Comparison of ENCODE assay signal across 8 cellular contexts in the genomic region with DNA sequence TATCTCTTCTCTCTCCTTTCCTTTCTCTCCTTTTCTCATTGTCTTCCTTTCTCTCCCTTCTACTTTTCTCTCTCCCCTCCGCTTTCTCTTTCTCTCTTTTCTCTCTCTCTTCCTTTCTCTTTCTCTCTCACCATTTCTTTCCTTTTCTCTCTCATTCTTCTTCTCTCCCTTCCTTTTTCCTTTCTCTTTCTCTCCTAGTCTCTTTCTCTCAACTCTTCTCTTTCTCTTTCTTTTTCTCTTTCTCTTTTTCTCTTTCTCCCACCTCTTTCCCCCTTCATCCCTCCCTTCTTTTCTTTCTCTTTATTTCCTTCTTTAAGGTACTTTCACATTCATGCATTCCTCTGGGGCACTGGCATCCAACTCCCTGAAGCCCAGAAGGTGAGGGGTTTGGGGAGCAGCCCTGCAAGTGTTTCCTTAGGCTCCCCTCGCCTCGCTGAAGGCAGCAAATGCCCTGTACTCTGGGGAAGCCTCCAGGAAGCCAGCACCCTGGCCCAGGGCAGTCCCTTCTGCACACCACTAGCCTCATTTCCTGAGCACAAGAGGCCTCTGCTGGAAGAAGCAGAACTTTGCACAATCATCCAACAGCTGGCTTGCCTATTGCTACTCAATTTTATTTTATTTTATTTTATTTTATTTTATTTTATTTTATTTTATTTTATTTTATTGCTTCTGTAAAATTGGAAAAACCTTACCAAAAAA.
DNase-seq lines count a peak whose midpoint lies in the region; ATAC-seq and TF ChIP-seq lines count a peak whose summit lies in the region.

No MANE protein-coding gene starts in this region.

- H3K4me3 Mint-ChIP-seq in naive thymus-derived CD4-positive, alpha-beta T cell, result peak overlapping the region in 8 of 10 donors; percentile 29 to 92 (median 62)

- no peak overlapping the region for H3K27ac ChIP-seq in naive thymus-derived CD4-positive, alpha-beta T cell (ENCODE audit: low read depth, low read length)
- no peak overlapping the region for H3K27ac ChIP-seq in PC-9

- POLR2A ChIA-PET in naive thymus-derived CD4-positive, alpha-beta T cell (lab: Charles Lee), result interaction anchor here (0.6 to 1.6 kb wide), 3 partner anchors 136 to 477 kb away, joined by 3 read pairs; partner anchors contain the start of gene MANBA
- POLR2A ChIA-PET in PC-9 (lab: Charles Lee; ENCODE audit: unreplicated experiment), result no interaction called here

- TF ChIP-seq CTCF in GM12872 (IDR thresholded peaks at IDR 0.05; ENCODE audit: insufficient read depth, low read depth, low read length) (peak; percentile 56), PC-9 (conservative IDR thresholded peaks at IDR 0.05) (no peak)

- no peaks in the 10 kb centered on the region for H3K27me3 Mint-ChIP-seq in naive thymus-derived CD4-positive, alpha-beta T cell

- H3K9me3 Mint-ChIP-seq in naive thymus-derived CD4-positive, alpha-beta T cell, result peaks cover 0 to 2% (median 0%) of the 10 kb centered on the region in 11 donors

- H2AFZ ChIP-seq in PC-9, result no peak overlapping the region

- ATAC-seq in GM21619 (IDR thresholded peaks at IDR 0.05; ENCODE audit: unreplicated experiment), result peak; percentile 95
- ATAC-seq in naive thymus-derived CD4-positive, alpha-beta T cell, result peak; percentile 92

- no peaks in the 10 kb centered on the region for H3K36me3 ChIP-seq in naive thymus-derived CD4-positive, alpha-beta T cell (ENCODE audit: control insufficient read depth in 2 of 3, insufficient read depth in 3 of 3, low read length in 3 of 3)
- H3K36me3 ChIP-seq in PC-9 (ENCODE audit: low read depth), result no peaks in the 10 kb centered on the region

- peaks cover 17 to 89% (median 58%) of the 10 kb centered on the region in 7 donors for H3K4me1 Mint-ChIP-seq in naive thymus-derived CD4-positive, alpha-beta T cell

- H3K36me3 Mint-ChIP-seq in naive thymus-derived CD4-positive, alpha-beta T cell, result no peaks in the 10 kb centered on the region

- BruUV-seq in PC-9 (replicated peaks; lab: Mats Ljungman, UMichigan), result no TSS peak

- H3K79me2 ChIP-seq in PC-9 (ENCODE audit: low read depth), result no peaks in the 10 kb centered on the region

- peak overlapping the region; percentile 35 for H3K4me3 ChIP-seq in naive thymus-derived CD4-positive, alpha-beta T cell (ENCODE audit: low read length)
- no peak overlapping the region for H3K4me3 ChIP-seq in PC-9

- H4K20me1 ChIP-seq in PC-9 (ENCODE audit: insufficient read depth), result no peaks in the 10 kb centered on the region

- H3K4me2 ChIP-seq in PC-9, result no peak overlapping the region

- peak overlapping the region in 7 of 9 donors; percentile 75 to 93 (median 79) for H3K27ac Mint-ChIP-seq in naive thymus-derived CD4-positive, alpha-beta T cell

- intact Hi-C loops in naive thymus-derived CD4-positive, alpha-beta T cell (cut with micrococcal nuclease), result loop anchor here (1.0 to 2.0 kb wide), 12 partner anchors 12 to 473 kb away; partner anchors contain the start of genes BDH2 (in 1 of the 2), NFKB1 (in 1 of the 2) and SLC39A8 (in 1 of the 2)
- intact Hi-C loops in PC-9 (cut with micrococcal nuclease; ENCODE audit: unreplicated experiment), result loop anchor here (10.0 kb wide), 2 partner anchors 169 to 191 kb away; no protein-coding TSS in a partner anchor

- peaks cover 29% of the 10 kb centered on the region for H3F3A ChIP-seq in PC-9 (ENCODE audit: insufficient read depth, low read depth)

- H3K9me2 ChIP-seq in PC-9 (ENCODE audit: insufficient read depth), result no peaks in the 10 kb centered on the region

- H3K27me3 ChIP-seq in naive thymus-derived CD4-positive, alpha-beta T cell (ENCODE audit: control insufficient read depth in 2 of 2, insufficient read depth in 2 of 2, low read length in 2 of 2), result no peaks in the 10 kb centered on the region
- H3K27me3 ChIP-seq in PC-9 (ENCODE audit: insufficient read depth, low read depth), result no peaks in the 10 kb centered on the region

- CTCF ChIA-PET in naive thymus-derived CD4-positive, alpha-beta T cell (lab: Charles Lee), result interaction anchor here (0.6 to 4.4 kb wide), 16 partner anchors 9 to 384 kb away, joined by 3 to 32 read pairs (median 4); no protein-coding TSS in a partner anchor
- CTCF ChIA-PET in PC-9 (lab: Charles Lee), result no interaction called here

- DNase-seq in HuH-7 (ENCODE audit: low spot score) (peak; percentile 30), iPS-NIHi11 (ENCODE audit: low spot score) (no peak), PC-9 (no peak)
- DNase-seq in activated CD4-positive, CD25-positive, alpha-beta regulatory T cell (lab: John Stamatoyannopoulos, UW), result peak in 3 of 4 experiments; percentile 3 to 21 (median 14)
- DNase-seq in effector CD8-positive, alpha-beta T cell (lab: John Stamatoyannopoulos, UW), result peak; percentile 14
- peak; percentile 26 to 80 (median 66) for DNase-seq in naive thymus-derived CD4-positive, alpha-beta T cell

- peaks cover 14 to 26% of the 10 kb centered on the region in 2 donors for H3K4me1 ChIP-seq in naive thymus-derived CD4-positive, alpha-beta T cell (ENCODE audit: control insufficient read depth in 2 of 2, insufficient read depth in 2 of 2, low read length in 2 of 2)
- peaks cover 44% of the 10 kb centered on the region for H3K4me1 ChIP-seq in PC-9 (replicated peaks; ENCODE audit: insufficient read depth)

- H3K9me3 ChIP-seq in naive thymus-derived CD4-positive, alpha-beta T cell (ENCODE audit: control insufficient read depth in 2 of 3, low read length in 3 of 3), result no peaks in the 10 kb centered on the region
- H3K9me3 ChIP-seq in PC-9 (ENCODE audit: insufficient read depth, low read depth), result no peaks in the 10 kb centered on the region

Comparison
In these comparisons a context has a peak if more than half of its experiments do, and no peak if none do; other contexts are left out.
1. DNase-seq: peak in HuH-7 (single experiment), activated CD4-positive, CD25-positive, alpha-beta regulatory T cell (3 of 4), effector CD8-positive, alpha-beta T cell (single experiment) and naive thymus-derived CD4-positive, alpha-beta T cell (9 of 9); none in iPS-NIHi11 (single experiment) and PC-9 (0 of 2).